ENCODE assay signal across 14 cellular contexts in the genomic region with DNA sequence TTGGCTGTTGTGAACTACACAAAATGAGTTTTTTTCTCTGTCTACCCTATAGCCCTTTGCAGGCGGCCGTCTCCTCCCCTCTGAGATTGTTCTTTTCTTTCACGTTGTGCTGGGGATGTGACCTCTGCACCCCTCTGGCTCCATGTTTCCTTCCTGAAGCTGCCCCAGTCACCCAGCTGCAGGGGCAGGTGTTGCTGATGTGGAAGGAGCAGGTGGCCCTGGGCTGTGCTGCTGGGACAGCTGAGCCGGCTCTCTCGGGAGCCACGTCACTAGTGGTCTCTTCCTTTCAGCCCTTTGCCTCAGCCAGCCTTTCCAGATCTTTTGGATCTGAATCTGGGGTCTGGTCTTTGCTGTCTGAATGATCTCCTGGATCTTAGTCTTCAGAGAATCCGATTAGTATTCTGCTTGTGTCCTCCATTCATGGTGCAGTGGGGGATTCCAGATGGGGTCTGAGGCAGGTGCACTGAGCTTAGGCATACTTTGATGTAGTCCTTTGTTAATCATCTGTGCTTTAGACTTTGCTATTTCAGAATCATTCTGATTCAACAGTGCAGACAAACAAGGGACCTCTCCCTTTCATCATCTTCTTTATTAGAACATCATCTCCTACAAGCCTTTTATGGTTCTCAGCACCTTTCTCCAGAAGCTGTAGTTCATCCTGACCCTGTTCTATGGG.
"Had no signal": no experiment of that assay in that cellular context is flagged by ENCODE, and none has a peak within 500 bp of the region (broad histone marks: within the 10 kb centered on the region; RNA-seq: fewer than 3 reads in every experiment).

No MANE protein-coding gene starts in this region.

- DNase-seq: activated gamma-delta T cell treated with Interleukin-2 at 50 U/mL for 16 hours; activated T-cell treated with anti-CD3 and anti-CD28 coated beads, Interleukin-2, amount 50 U/mL, for 1 hour; cortex of kidney; effector CD8-positive, alpha-beta T cell; heart left ventricle; left colon; lower lobe of right lung; ovary; stomach; testis; upper lobe of left lung had no signal

- H3K9me3 ChIP-seq: heart left ventricle, lower lobe of right lung, ovary, stomach, testis, upper lobe of left lung had no signal

- H3K27ac ChIP-seq: epithelial cell of prostate, heart left ventricle, lower lobe of right lung, ovary, stomach, testis, upper lobe of left lung had no signal

- H3K36me3 ChIP-seq: ovary had no signal

- FAIRE-seq: frontal cortex had no signal

- ATAC-seq: heart left ventricle, left colon, lower lobe of right lung, sciatic nerve had no signal

- H3K4me1 ChIP-seq: lower lobe of right lung, stomach, upper lobe of left lung had no signal

- H3K4me3 ChIP-seq: heart left ventricle, lower lobe of right lung, ovary, stomach, testis, upper lobe of left lung had no signal

- H3K27me3 ChIP-seq: heart left ventricle, ovary, stomach, testis, upper lobe of left lung had no signal
